8 cellular contexts compared by ENCODE assay signal in genomic region chr9:41074356-41074942, GRCh38. TPM values are rescaled to one million over a fixed set of nuclear protein-coding genes. Genes with fewer than 3 reads are reported as not detected.
DNase-seq lines count a peak whose midpoint lies in the region; ATAC-seq and TF ChIP-seq lines count a peak whose summit lies in the region.
"Not testable (repeated sequence)": the region's sequence is repeated elsewhere in the genome, so short reads cannot be mapped to it uniquely, and the experiment has no call there.

No MANE protein-coding gene starts in this region.

- not testable (repeated sequence) for H3K27me3 ChIP-seq in GM06990 (replicated peaks; ENCODE audit: control insufficient read depth, insufficient read depth, low read length)
- H3K27me3 ChIP-seq in tibial nerve, result peaks cover 0 to 18% of the 10 kb centered on the region in 2 donors

- 5 to 6% methylated on average over 28 to 57 of the region's 63 CpGs for WGBS in tibial nerve, 2 donors

- H3K4me3 ChIP-seq in GM06990 (replicated peaks; ENCODE audit: low read depth, low read length), result peak overlapping the region; percentile 65
- peak overlapping the region; percentile 38 to 68 (median 54) for H3K4me3 ChIP-seq in tibial nerve

- H3K27ac ChIP-seq in tibial nerve, result peak overlapping the region; percentile 2 to 64 (median 48)

- peak overlapping the region; percentile 72 for H3K4me3 Mint-ChIP-seq in activated CD4-positive, alpha-beta T cell treated with anti-CD3 and anti-CD28 coated beads for 36 hours
- H3K4me3 Mint-ChIP-seq in chondrocyte (ENCODE audit: unreplicated experiment) (peak overlapping the region; percentile 78), neural crest cell (peak overlapping the region; percentile 66)

- TF ChIP-seq CTCF in GM06990 (IDR thresholded peaks at IDR 0.05; ENCODE audit: insufficient read depth, low read length, poor library complexity, severe bottlenecking); chondrocyte (IDR thresholded peaks at IDR 0.05); neural crest cell (conservative IDR thresholded peaks at IDR 0.05); tibial nerve (IDR thresholded peaks at IDR 0.05): not testable (repeated sequence)

- TF ChIP-seq POLR2A in tibial nerve (IDR thresholded peaks at IDR 0.05), result not testable (repeated sequence)

- not testable (repeated sequence) for H3K9me3 Mint-ChIP-seq in activated CD4-positive, alpha-beta T cell treated with anti-CD3 and anti-CD28 coated beads for 36 hours (ENCODE audit: low read depth); chondrocyte (ENCODE audit: low read depth); neural crest cell

- POLR2A ChIA-PET in activated CD4-positive, alpha-beta T cell treated with anti-CD3 and anti-CD28 coated beads for 36 hours (lab: Charles Lee), result not testable (repeated sequence)

- not testable (repeated sequence) for H3K4me1 Mint-ChIP-seq in activated CD4-positive, alpha-beta T cell treated with anti-CD3 and anti-CD28 coated beads for 36 hours; chondrocyte (ENCODE audit: low read depth); neural crest cell

- not testable (repeated sequence) for H3K36me3 ChIP-seq in GM06990 (ENCODE audit: control insufficient read depth, insufficient read depth, low read length); tibial nerve

- peak; percentile 32 for DNase-seq in GM06990 (ENCODE audit: extremely low read depth, insufficient read length)
- peak; percentile 38 for DNase-seq in activated CD4-positive, alpha-beta T cell treated with anti-CD3 and anti-CD28 coated beads for 36 hours
- peak; percentile 95 for DNase-seq in chondrocyte (ENCODE audit: low spot score)
- DNase-seq in hepatic stellate cell (ENCODE audit: low spot score), result peak; percentile 19
- not testable (repeated sequence) for DNase-seq in neural crest cell (ENCODE audit: low read depth, low spot score)
- peak in 1 of 2 donors; percentile 27 for DNase-seq in tibial nerve (ENCODE audit: low spot score in 2 of 2)

- ATAC-seq in GM21723 (IDR thresholded peaks at IDR 0.05; ENCODE audit: unreplicated experiment) (peak; percentile 81), HG03520 (IDR thresholded peaks at IDR 0.05; ENCODE audit: unreplicated experiment) (peak; percentile 55)
- peak; percentile 69 for ATAC-seq in activated CD4-positive, alpha-beta T cell treated with anti-CD3 and anti-CD28 coated beads for 36 hours

- H3K27ac Mint-ChIP-seq in activated CD4-positive, alpha-beta T cell treated with anti-CD3 and anti-CD28 coated beads for 36 hours; chondrocyte (ENCODE audit: unreplicated experiment); neural crest cell (ENCODE audit: unreplicated experiment): not testable (repeated sequence)

- intact Hi-C loops in activated CD4-positive, alpha-beta T cell treated with anti-CD3 and anti-CD28 coated beads for 36 hours (cut with DNase I, micrococcal nuclease), result not testable (repeated sequence)

- peaks cover 33% of the 10 kb centered on the region for H3K27me3 Mint-ChIP-seq in activated CD4-positive, alpha-beta T cell treated with anti-CD3 and anti-CD28 coated beads for 36 hours
- H3K27me3 Mint-ChIP-seq in chondrocyte (ENCODE audit: low read depth), result not testable (repeated sequence)
- peaks cover 67% of the 10 kb centered on the region for H3K27me3 Mint-ChIP-seq in neural crest cell (ENCODE audit: low read depth)

- CTCF ChIA-PET in activated CD4-positive, alpha-beta T cell treated with anti-CD3 and anti-CD28 coated beads for 36 hours (lab: Charles Lee), result not testable (repeated sequence)

- H3K4me1 ChIP-seq in tibial nerve, result peaks cover 0 to 14% (median 0%) of the 10 kb centered on the region in 4 donors

- not testable (repeated sequence) for TF ChIP-seq EP300 in tibial nerve (IDR thresholded peaks at IDR 0.05)

- H3K36me3 Mint-ChIP-seq in activated CD4-positive, alpha-beta T cell treated with anti-CD3 and anti-CD28 coated beads for 36 hours (ENCODE audit: low read depth); chondrocyte (ENCODE audit: low read depth); neural crest cell (ENCODE audit: low read depth): not testable (repeated sequence)

- H3K9me3 ChIP-seq in tibial nerve, result not testable (repeated sequence)

RNA-seq across cellular contexts. Expression of gene FOXD4L6, which starts 54.0 kb away (rescaled TPM):
- total RNA-seq in activated CD4-positive, alpha-beta T cell treated with anti-CD3 and anti-CD28 coated beads for 36 hours, result not detected
- total RNA-seq in chondrocyte (not detected in 3 replicates), neural crest cell (0.30 and 0.48 TPM in 2 replicates), tibial nerve (1 to 10 TPM in 1 of 4 donors, not detected in 3; 1.3 TPM)
